In the genomic region with DNA sequence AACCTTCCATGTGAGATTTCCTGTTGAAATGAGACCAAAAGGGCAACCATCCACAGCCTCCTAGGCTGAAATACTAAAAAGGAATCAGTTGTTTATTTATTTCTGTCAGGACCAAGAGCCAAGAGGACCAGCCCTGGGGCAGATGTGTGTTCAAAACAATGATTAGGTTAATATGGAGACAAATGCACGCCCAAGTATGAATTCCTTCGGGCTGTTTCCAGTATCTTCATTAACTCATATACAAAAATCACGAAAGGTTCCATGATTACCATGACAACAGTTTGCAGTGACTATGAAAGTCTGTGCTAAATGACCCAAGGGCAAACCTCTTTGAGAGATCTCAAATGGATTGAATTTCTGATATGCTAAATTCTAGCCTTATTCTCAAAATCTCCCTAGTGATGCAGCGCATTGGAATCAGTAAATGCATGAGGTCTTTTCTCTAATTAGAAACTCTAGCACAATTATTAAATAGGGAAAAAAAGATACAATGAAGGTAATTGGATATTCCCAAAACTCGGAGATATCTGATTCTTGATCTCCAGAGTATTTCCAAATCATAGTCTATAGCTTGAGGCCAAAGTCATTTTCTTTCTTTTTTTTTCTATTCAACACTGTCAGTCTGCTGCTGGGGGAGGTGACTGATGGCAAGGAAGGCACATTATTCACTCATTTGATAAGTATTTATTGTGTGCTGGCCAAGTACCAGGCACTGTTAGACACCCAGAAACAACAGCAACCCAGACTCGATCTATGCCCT, we compare ENCODE assay signal across 17 cellular contexts. TPM values are rescaled to one million over a fixed set of nuclear protein-coding genes. Genes with fewer than 3 reads are reported as not detected.
DNase-seq lines count a peak whose midpoint lies in the region; TF ChIP-seq lines count a peak whose summit lies in the region.
"Had no signal": no experiment of that assay in that cellular context is flagged by ENCODE, and none has a peak within 500 bp of the region (broad histone marks: within the 10 kb centered on the region; RNA-seq: fewer than 3 reads in every experiment).

No MANE protein-coding gene starts in this region.

- TF ChIP-seq CTCF in PC-9 (conservative IDR thresholded peaks at IDR 0.05) (no peak), prostate gland (IDR thresholded peaks at IDR 0.05) (no peak)

- no peak overlapping the region for H3K9ac ChIP-seq in trophoblast cell (ENCODE audit: low read length)
- H3K9ac ChIP-seq: KMS-11 had no signal

- no peak overlapping the region for H3K18ac ChIP-seq in trophoblast cell (ENCODE audit: low read length)

- CTCF ChIA-PET in PC-9 (lab: Charles Lee): no interaction called here

- no peaks in the 10 kb centered on the region for H3K27me3 ChIP-seq in PC-9 (ENCODE audit: insufficient read depth, low read depth)
- no peaks in the 10 kb centered on the region for H3K27me3 ChIP-seq in trophoblast cell (ENCODE audit: insufficient read depth, low read length)
- no peaks in the 10 kb centered on the region for H3K27me3 ChIP-seq in prostate gland (replicated peaks; ENCODE audit: insufficient read depth)
- H3K27me3 ChIP-seq: body of pancreas, upper lobe of left lung had no signal

- H4K91ac ChIP-seq in trophoblast cell (ENCODE audit: low read depth, low read length): no peak overlapping the region

- no peak overlapping the region for H2AK5ac ChIP-seq in trophoblast cell (ENCODE audit: low read length)

- intact Hi-C loops in PC-9 (cut with micrococcal nuclease; ENCODE audit: unreplicated experiment): no loop called here
- intact Hi-C loops in prostate gland (cut with DNase I): no loop called here

- no peak overlapping the region for H3K14ac ChIP-seq in trophoblast cell (ENCODE audit: low read length)

- H3K23ac ChIP-seq in trophoblast cell (ENCODE audit: low read length): no peak overlapping the region

- H4K20me1 ChIP-seq in PC-9 (ENCODE audit: insufficient read depth): no peaks in the 10 kb centered on the region

- H3K4me2 ChIP-seq in PC-9 (peak overlapping the region; percentile 29), trophoblast cell (ENCODE audit: low read length) (no peak overlapping the region)
- H3K4me2 ChIP-seq: KMS-11 had no signal

- H4K8ac ChIP-seq in trophoblast cell (ENCODE audit: low read depth, low read length): no peak overlapping the region

- no peaks in the 10 kb centered on the region for H3K79me1 ChIP-seq in trophoblast cell (ENCODE audit: low read length)

- H3K4me3 ChIP-seq in PC-9: no peak overlapping the region
- no peak overlapping the region for H3K4me3 ChIP-seq in trophoblast cell (ENCODE audit: low read depth, low read length)
- H3K4me3 ChIP-seq in prostate gland: no peak overlapping the region
- H3K4me3 ChIP-seq: body of pancreas, upper lobe of left lung had no signal

- no peak overlapping the region for H2BK12ac ChIP-seq in trophoblast cell (ENCODE audit: low read length)

- H2BK120ac ChIP-seq in trophoblast cell (ENCODE audit: insufficient read depth, low read length, poor library complexity): no peak overlapping the region

- no peak overlapping the region for H3K4ac ChIP-seq in trophoblast cell (ENCODE audit: low read depth, low read length)

- no peaks in the 10 kb centered on the region for H3K9me2 ChIP-seq in PC-9 (ENCODE audit: insufficient read depth)

- H3K27ac ChIP-seq in PC-9: peak overlapping the region; percentile 15
- H3K27ac ChIP-seq in trophoblast cell (ENCODE audit: low read depth, low read length): no peak overlapping the region
- H3K27ac ChIP-seq in prostate gland: no peak overlapping the region
- H3K27ac ChIP-seq: body of pancreas, KMS-11, RWPE1, upper lobe of left lung had no signal

- H2AFZ ChIP-seq in PC-9 (0 out of 2 replicates have a peak overlapping the region, but pooled peaks have one; percentile 16), trophoblast cell (ENCODE audit: insufficient read depth, low read length, poor library complexity) (no peak overlapping the region)

- POLR2A ChIA-PET in PC-9 (lab: Charles Lee; ENCODE audit: unreplicated experiment): no interaction called here

- H3K9me3 ChIP-seq in PC-9 (ENCODE audit: insufficient read depth, low read depth) (no peaks in the 10 kb centered on the region), trophoblast cell (ENCODE audit: insufficient read depth, low read depth, low read length) (no peaks in the 10 kb centered on the region), prostate gland (no peaks in the 10 kb centered on the region)

- WGBS in trophoblast cell (ENCODE audit: extremely low coverage, insufficient coverage, insufficient read length): no CpG with 5 or more reads among the region's 6 CpGs
- WGBS in prostate gland: 30% methylated on average over 6 of the region's 6 CpGs

- no peak overlapping the region for H4K12ac ChIP-seq in trophoblast cell (ENCODE audit: low read depth, low read length)

- H2BK5ac ChIP-seq in trophoblast cell (ENCODE audit: low read depth, low read length, poor library complexity): no peak overlapping the region

- BruUV-seq in PC-9 (replicated peaks; lab: Mats Ljungman, UMichigan): no TSS peak

- DNase-seq in GM03348 (ENCODE audit: low spot score) (peak; percentile 39), PC-9 (peak; percentile 37 to 87), fibroblast of gingiva (ENCODE audit: low read depth) (peak; percentile 97), trophoblast cell (peak; percentile 86 to 98), prostate gland (ENCODE audit: low spot score) (no peak), T-helper 9 cell (no peak), NOMO-1 (lab: John Stamatoyannopoulos, UW; ENCODE audit: unreplicated experiment in 2 of 2) (no peak)
- DNase-seq: activated CD4-positive, alpha-beta memory T cell treated with anti-CD3 and anti-CD28 coated beads, Interleukin-2, amount 10 ng/mL, durations not matched to agents 7 days and 5 days; activated effector memory CD4-positive, alpha-beta T cell treated with Interleukin-2 at 50 U/mL for 16 hours; body of pancreas; islet precursor cell; NCI-H510A treated with DMSO at 0.1 percent for 48 hours; retina; upper lobe of left lung had no signal

- H3K79me2 ChIP-seq in PC-9 (ENCODE audit: low read depth): no peaks in the 10 kb centered on the region
- no peaks in the 10 kb centered on the region for H3K79me2 ChIP-seq in trophoblast cell (ENCODE audit: control insufficient read depth, insufficient read depth, low read length, poor library complexity)

- no peak for TF ChIP-seq POLR2A in prostate gland (IDR thresholded peaks at IDR 0.05)

- H3K36me3 ChIP-seq in PC-9 (ENCODE audit: low read depth) (no peaks in the 10 kb centered on the region), trophoblast cell (ENCODE audit: control insufficient read depth in 1 of 2, insufficient read depth in 2 of 2, low read length in 2 of 2) (no peaks in the 10 kb centered on the region), prostate gland (no peaks in the 10 kb centered on the region)
- H3K36me3 ChIP-seq: upper lobe of left lung had no signal

- peaks cover 14% of the 10 kb centered on the region for H3K4me1 ChIP-seq in PC-9 (replicated peaks; ENCODE audit: insufficient read depth)
- H3K4me1 ChIP-seq in trophoblast cell (ENCODE audit: control insufficient read depth in 1 of 2, insufficient read depth in 2 of 2, low read length in 2 of 2): peaks cover 0 to 6% of the 10 kb centered on the region in 2 experiments
- no peaks in the 10 kb centered on the region for H3K4me1 ChIP-seq in prostate gland (replicated peaks)
- H3K4me1 ChIP-seq: body of pancreas had no signal

- peaks cover 9% of the 10 kb centered on the region; the same call in 1 of the 2 replicates for H3F3A ChIP-seq in PC-9 (ENCODE audit: insufficient read depth, low read depth)

RNA-seq across cellular contexts. Expression of gene VIT, which starts 35.6 kb away (rescaled TPM):
- total RNA-seq in PC-9 (2021) (not detected in 2 replicates), prostate gland (10 to 100 TPM in 1 of 2 donors, 1 to 10 TPM in 1; 2.0 to 10.7 TPM)
- polyA plus RNA-seq in trophoblast cell (2013): 3.1 and 3.4 TPM in 2 replicates
- total RNA-seq: activated CD4-positive, alpha-beta memory T cell treated with anti-CD3 and anti-CD28 coated beads, Interleukin-2, amount 10 ng/mL, durations not matched to agents 7 days and 5 days; glomerular endothelial cell had no signal

Comparison
In these comparisons a context has a peak if more than half of its experiments do, and no peak if none do; other contexts are left out.
1. DNase-seq: peak in GM03348 (single experiment), PC-9 (2 of 2), fibroblast of gingiva (single experiment) and trophoblast cell (2 of 2); none in prostate gland (single experiment), T-helper 9 cell (single experiment) and NOMO-1 (0 of 2).